Comparison of ENCODE assay signal across 8 cellular contexts in genomic region chr6:169990095-169991030, GRCh38.
DNase-seq lines count a peak whose midpoint lies in the region; ATAC-seq, FAIRE-seq and TF ChIP-seq lines count a peak whose summit lies in the region.

No MANE protein-coding gene starts in this region.

- BruUV-seq in K562 (replicated peaks; lab: Mats Ljungman, UMichigan), result no TSS peak

- TF ChIP-seq EP300 in K562 (IDR thresholded peaks at IDR 0.05; ENCODE audit: low read length), result no peak

- no peaks in the 10 kb centered on the region for H3K9me1 ChIP-seq in K562 (ENCODE audit: control insufficient read depth, insufficient read depth, low read length)

- TF ChIP-seq RAD21 in K562 (CRISPR knock-in tag; conservative IDR thresholded peaks at IDR 0.05 in 1 of 2, IDR thresholded peaks at IDR 0.05 in 1 of 2), result peak in 1 of 2 experiments; percentile 44; a peak in 2 of 4 replicates

- in situ Hi-C loops in K562 (cut with MboI), result no loop called here

- CTCF ChIA-PET in K562 (lab: Yijun Ruan, JAX; ENCODE audit: low intra/inter-chr PET ratio), result no interaction called here

- DNase-seq in NOMO-1 treated with dmso at 0.1 percent for 144 hours (lab: John Stamatoyannopoulos, UW; ENCODE audit: unreplicated experiment), result peak; percentile 94
- DNase-seq in K562 (ENCODE audit: extremely low read depth in 1 of 4, low spot score in 3 of 4), result peak in 1 of 4 experiments; percentile 15
- peak; percentile 54 to 65 for DNase-seq in stimulated activated CD4-positive, alpha-beta T cell treated with anti-CD3 and anti-CD28 coated beads, Interleukin-2, amount 100 ng/mL, for 24 hours
- no peak for DNase-seq in C1 segment of cervical spinal cord (lab: John Stamatoyannopoulos, UW)
- DNase-seq in iPS-NIHi11 (ENCODE audit: low spot score), result no peak

- H3K27me3 ChIP-seq in K562 (ENCODE audit: control insufficient read depth in 2 of 2, insufficient read depth in 2 of 2, low read length in 2 of 2), result peaks cover 21 to 73% of the 10 kb centered on the region in 2 experiments; a peak in 4 of 5 replicates

- POLR2A ChIA-PET in K562 (lab: Yijun Ruan, JAX), result interaction anchor here (0.6 kb wide), 1 partner anchor 377 kb away, joined by 4 read pairs; no protein-coding TSS in a partner anchor

- ATAC-seq in GM21526 (IDR thresholded peaks at IDR 0.05; ENCODE audit: low FRiP score, unreplicated experiment), result peak; percentile 59
- peak; percentile 70 for ATAC-seq in K562
- ATAC-seq in GM19035 (IDR thresholded peaks at IDR 0.05; ENCODE audit: unreplicated experiment), result no peak
- ATAC-seq in GM21717 (IDR thresholded peaks at IDR 0.05; ENCODE audit: unreplicated experiment), result no peak

- H3K36me3 ChIP-seq in K562 (ENCODE audit: control insufficient read depth, insufficient read depth, low read length), result no peaks in the 10 kb centered on the region

- no peak overlapping the region for H3K4me2 ChIP-seq in K562 (ENCODE audit: insufficient read depth, low read length)

- intact Hi-C loops in K562 (cut with micrococcal nuclease), result no loop called here

- TF ChIP-seq POLR2A in K562 (conservative IDR thresholded peaks at IDR 0.05), result no peak

- H4K20me1 ChIP-seq in K562 (replicated peaks; ENCODE audit: control insufficient read depth, insufficient read depth, low read length), result no peaks in the 10 kb centered on the region; the same call in 1 of the 2 replicates

- no peaks in the 10 kb centered on the region for H3K79me2 ChIP-seq in K562 (ENCODE audit: control insufficient read depth, insufficient read depth, low read length)

- peak; percentile 31 to 83 (median 57); a peak in 4 of 6 replicates for TF ChIP-seq CTCF in K562 (IDR thresholded peaks at IDR 0.05 in 2 of 3, conservative IDR thresholded peaks at IDR 0.05 in 1 of 3; ENCODE audit: insufficient read depth in 2 of 3, low read depth in 1 of 3, low read length in 3 of 3)

- no peak overlapping the region for H3K9ac ChIP-seq in K562 (ENCODE audit: insufficient read depth in 1 of 2, low read depth in 2 of 2, low read length in 2 of 2)

- no peaks in the 10 kb centered on the region for H3K9me3 ChIP-seq in K562 (replicated peaks; ENCODE audit: control insufficient read depth, insufficient read depth, low read depth, low read length)

- no peak for FAIRE-seq in K562 (lab: Jason Lieb, UNC)

- H2AFZ ChIP-seq in K562 (ENCODE audit: low read depth, low read length), result no peak overlapping the region

- H3K27ac ChIP-seq in K562 (ENCODE audit: extremely low read depth, low read depth, low read length), result no peak overlapping the region

- no peak overlapping the region for H3K4me3 ChIP-seq in K562

- WGBS in K562 (ENCODE audit: insufficient coverage, low coverage, missing lambda C conversion rate), result 6% methylated on average over 31 of the region's 32 CpGs

- peaks cover 0 to 9% of the 10 kb centered on the region in 2 experiments; a peak in 2 of 5 replicates for H3K4me1 ChIP-seq in K562 (replicated peaks in 1 of 2; ENCODE audit: control insufficient read depth in 2 of 2, insufficient read depth in 2 of 2, low read length in 2 of 2)

TF ChIP-seq in K562, 482 proteins besides CTCF, POLR2A, EP300 and RAD21:
- no peak for TF ChIP-seq NCOA2 (IDR thresholded peaks at IDR 0.05; ENCODE audit: partially characterized antibody in 2 of 2)
- TF ChIP-seq NRF1 (conservative IDR thresholded peaks at IDR 0.05 in 1 of 2, IDR thresholded peaks at IDR 0.05 in 1 of 2), result peak in 1 of 2 experiments; percentile 33; a peak in 2 of 4 replicates
TF ChIP-seq in K562: peak in this region for 1.

Comparison
In these comparisons a context has a peak if more than half of its experiments do, and no peak if none do; other contexts are left out.
1. ATAC-seq: peak in GM21526 (single experiment) and K562 (single experiment); none in GM19035 (single experiment) and GM21717 (single experiment).
2. DNase-seq: peak in NOMO-1 treated with dmso at 0.1 percent for 144 hours (single experiment) and stimulated activated CD4-positive, alpha-beta T cell treated with anti-CD3 and anti-CD28 coated beads, Interleukin-2, amount 100 ng/mL, for 24 hours (2 of 2); none in C1 segment of cervical spinal cord (0 of 14) and iPS-NIHi11 (single experiment).